13 cellular contexts compared by ENCODE assay signal in the genomic region with DNA sequence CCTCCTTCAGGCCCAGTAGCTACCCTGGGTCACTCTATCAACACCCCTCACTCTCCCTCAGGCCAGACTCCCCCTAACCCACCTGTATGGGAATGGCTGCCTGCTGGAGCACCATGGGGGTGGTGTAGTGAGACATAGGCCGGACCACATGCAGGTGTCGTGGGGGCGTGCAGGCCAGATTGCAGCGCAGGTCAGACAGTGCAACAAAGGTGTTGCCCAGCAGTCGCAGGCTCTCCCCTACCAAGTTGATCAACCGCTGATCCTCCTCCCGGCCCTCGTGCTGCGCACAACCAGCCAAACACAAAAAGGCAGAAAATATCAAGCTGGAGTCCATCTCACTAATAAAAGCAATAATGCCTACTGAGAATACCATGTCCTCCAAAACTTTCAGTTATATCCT.
"Had no signal": no experiment of that assay in that cellular context is flagged by ENCODE, and none has a peak within 500 bp of the region (broad histone marks: within the 10 kb centered on the region; RNA-seq: fewer than 3 reads in every experiment).

No MANE protein-coding gene starts in this region.

- DNase-seq: activated CD4-positive, alpha-beta T cell treated with anti-CD3 and anti-CD28 coated beads for 1 hour; activated gamma-delta T cell treated with Interleukin-2 at 50 U/mL for 16 hours; activated T-cell treated with anti-CD3 and anti-CD28 coated beads, Interleukin-2, amount 50 U/mL, for 1 hour; colonic mucosa; foreskin melanocyte; heart left ventricle; mucosa of descending colon; stimulated activated CD4-positive, alpha-beta T cell treated with anti-CD3 and anti-CD28 coated beads, Interleukin-12 subunit alpha, Interleukin-12 subunit beta, amount 100 ng/mL, for 4 hours; stomach; T-helper 9 cell had no signal

- H3K9me3 ChIP-seq: colonic mucosa, heart left ventricle, mucosa of descending colon, pancreas, stomach, thoracic aorta had no signal

- H3K27ac ChIP-seq: cardiac muscle cell, colonic mucosa, heart left ventricle, pancreas, stomach, thoracic aorta had no signal

- H3K4me1 ChIP-seq: colonic mucosa had no signal

- H3K4me3 ChIP-seq: cardiac muscle cell, colonic mucosa, heart left ventricle, mucosa of descending colon, pancreas, stomach, thoracic aorta had no signal

- H3K27me3 ChIP-seq: cardiac muscle cell, colonic mucosa, heart left ventricle, pancreas, stomach had no signal

- ATAC-seq: heart left ventricle, mucosa of descending colon, pancreas had no signal
